ENCODE assay signal across 20 cellular contexts in genomic region chr5:150765019-150765788, GRCh38. TPM values are rescaled to one million over a fixed set of nuclear protein-coding genes. Genes with fewer than 3 reads are reported as not detected.
A peak's percentile ranks its signal among the peaks of the same experiment; 100 is the strongest.
DNase-seq lines count a peak whose midpoint lies in the region; ATAC-seq and TF ChIP-seq lines count a peak whose summit lies in the region.
"Had no signal": no experiment of that assay in that cellular context is flagged by ENCODE, and none has a peak within 500 bp of the region (broad histone marks: within the 10 kb centered on the region; RNA-seq: fewer than 3 reads in every experiment).

No MANE protein-coding gene starts in this region.

- H3K9me3 Mint-ChIP-seq in activated naive CD8-positive, alpha-beta T cell treated with anti-CD3 and anti-CD28 coated beads, Interleukin-2, amount 10 ng/mL, durations not matched to agents 7 days and 5 days: peaks cover 6% of the 10 kb centered on the region
- H3K9me3 Mint-ChIP-seq in activated naive CD8-positive, alpha-beta T cell treated with anti-CD3 and anti-CD28 coated beads for 36 hours: no peaks in the 10 kb centered on the region
- no peaks in the 10 kb centered on the region for H3K9me3 Mint-ChIP-seq in type B pancreatic cell
- H3K9me3 Mint-ChIP-seq: activated naive CD8-positive, alpha-beta T cell treated with anti-CD3 and anti-CD28 coated beads, Interleukin-2, amount 50 U/mL, for 24 hours; activated T-cell treated with anti-CD3 and anti-CD28 coated beads, Interleukin-2, amount 50 U/mL, for 4 hours; CD4-positive, alpha-beta T cell; stimulated activated effector memory CD8-positive, alpha-beta T cell treated with anti-CD3 and anti-CD28 coated beads, Interleukin-12 subunit alpha, Interleukin-12 subunit beta, amount 100 ng/mL, for 72 hours had no signal

- H3K4me1 Mint-ChIP-seq in activated naive CD8-positive, alpha-beta T cell treated with anti-CD3 and anti-CD28 coated beads, Interleukin-2, amount 10 ng/mL, durations not matched to agents 7 days and 5 days: peaks cover 18% of the 10 kb centered on the region
- no peaks in the 10 kb centered on the region for H3K4me1 Mint-ChIP-seq in activated naive CD8-positive, alpha-beta T cell treated with anti-CD3 and anti-CD28 coated beads for 36 hours
- H3K4me1 Mint-ChIP-seq in type B pancreatic cell (ENCODE audit: unreplicated experiment): peaks cover 5% of the 10 kb centered on the region
- H3K4me1 Mint-ChIP-seq: stimulated activated effector memory CD8-positive, alpha-beta T cell treated with anti-CD3 and anti-CD28 coated beads, Interleukin-12 subunit alpha, Interleukin-12 subunit beta, amount 100 ng/mL, for 72 hours had no signal

- H3K4me1 ChIP-seq in esophagus muscularis mucosa: peaks cover 0 to 11% (median 6%) of the 10 kb centered on the region in 4 donors
- H3K4me1 ChIP-seq: breast epithelium, prostate gland had no signal

- peaks cover 9% of the 10 kb centered on the region for H3K36me3 Mint-ChIP-seq in activated naive CD8-positive, alpha-beta T cell treated with anti-CD3 and anti-CD28 coated beads, Interleukin-2, amount 10 ng/mL, durations not matched to agents 7 days and 5 days
- H3K36me3 Mint-ChIP-seq in activated naive CD8-positive, alpha-beta T cell treated with anti-CD3 and anti-CD28 coated beads for 36 hours: no peaks in the 10 kb centered on the region
- no peaks in the 10 kb centered on the region for H3K36me3 Mint-ChIP-seq in type B pancreatic cell
- H3K36me3 Mint-ChIP-seq: stimulated activated effector memory CD8-positive, alpha-beta T cell treated with anti-CD3 and anti-CD28 coated beads, Interleukin-12 subunit alpha, Interleukin-12 subunit beta, amount 100 ng/mL, for 72 hours had no signal

- intact Hi-C loops in esophagus muscularis mucosa (cut with DNase I): no loop called here

- H3K36me3 ChIP-seq in esophagus muscularis mucosa: no peaks in the 10 kb centered on the region
- H3K36me3 ChIP-seq: breast epithelium, prostate gland, tibial nerve had no signal

- TF ChIP-seq CTCF in esophagus muscularis mucosa (IDR thresholded peaks at IDR 0.05) (no peak), type B pancreatic cell (conservative IDR thresholded peaks at IDR 0.05) (no peak)

- H3K4me3 ChIP-seq in esophagus muscularis mucosa: no peak overlapping the region
- H3K4me3 ChIP-seq: breast epithelium, prostate gland, tibial nerve had no signal

- no peak for ATAC-seq in activated naive CD8-positive, alpha-beta T cell treated with anti-CD3 and anti-CD28 coated beads, Interleukin-2, amount 10 ng/mL, durations not matched to agents 7 days and 5 days (ENCODE audit: low read depth)
- ATAC-seq: activated T-cell treated with anti-CD3 and anti-CD28 coated beads, Interleukin-2, amount 50 U/mL, for 4 hours; stimulated activated effector memory CD8-positive, alpha-beta T cell treated with anti-CD3 and anti-CD28 coated beads, Interleukin-12 subunit alpha, Interleukin-12 subunit beta, amount 100 ng/mL, for 72 hours had no signal

- TF ChIP-seq EP300 in esophagus muscularis mucosa (IDR thresholded peaks at IDR 0.05): no peak

- H3K27me3 ChIP-seq in esophagus muscularis mucosa: no peaks in the 10 kb centered on the region
- H3K27me3 ChIP-seq: breast epithelium, tibial nerve had no signal

- no peak for DNase-seq in activated naive CD8-positive, alpha-beta T cell treated with anti-CD3 and anti-CD28 coated beads, Interleukin-2, amount 10 ng/mL, durations not matched to agents 7 days and 5 days
- DNase-seq in activated naive CD8-positive, alpha-beta T cell treated with anti-CD3 and anti-CD28 coated beads for 36 hours: no peak
- peak; percentile 87 for DNase-seq in NOMO-1 treated with DMSO at 0.1 percent for 48 hours (lab: John Stamatoyannopoulos, UW; ENCODE audit: unreplicated experiment)
- DNase-seq in esophagus muscularis mucosa (ENCODE audit: extremely low spot score): no peak
- DNase-seq in type B pancreatic cell (ENCODE audit: extremely low spot score, unreplicated experiment): no peak
- DNase-seq in NCI-H2081 treated with DMSO at 0.1 percent for 48 hours (lab: John Stamatoyannopoulos, UW): no peak
- no peak for DNase-seq in stimulated activated CD4-positive, alpha-beta T cell treated with anti-CD3 and anti-CD28 coated beads, Interleukin-15, amount 100 ng/mL, for 24 hours
- no peak for DNase-seq in RPMI8226
- DNase-seq: activated CD4-positive, alpha-beta T cell treated with anti-CD3 and anti-CD28 coated beads, Interleukin-2, amount 50 U/mL, for 48 hours; activated naive CD8-positive, alpha-beta T cell treated with anti-CD3 and anti-CD28 coated beads, Interleukin-2, amount 50 U/mL, for 24 hours; activated T-cell treated with anti-CD3 and anti-CD28 coated beads, Interleukin-2, amount 50 U/mL, for 4 hours; CD4-positive, alpha-beta T cell; NCI-H1105; NCI-H526 treated with DMSO at 0.1 percent for 48 hours; nephron progenitor cell; SW 1271 had no signal

- no peak for TF ChIP-seq POLR2A in esophagus muscularis mucosa (IDR thresholded peaks at IDR 0.05; ENCODE audit: low read depth)

- H3K9me3 ChIP-seq in esophagus muscularis mucosa: no peaks in the 10 kb centered on the region
- H3K9me3 ChIP-seq: breast epithelium, prostate gland, tibial nerve had no signal

- 83% methylated on average over 2 of the region's 2 CpGs for WGBS in esophagus muscularis mucosa

- H3K27ac Mint-ChIP-seq in activated naive CD8-positive, alpha-beta T cell treated with anti-CD3 and anti-CD28 coated beads, Interleukin-2, amount 10 ng/mL, durations not matched to agents 7 days and 5 days: peak overlapping the region; percentile 61
- no peak overlapping the region for H3K27ac Mint-ChIP-seq in activated naive CD8-positive, alpha-beta T cell treated with anti-CD3 and anti-CD28 coated beads for 36 hours
- H3K27ac Mint-ChIP-seq in type B pancreatic cell: peak overlapping the region; percentile 31
- H3K27ac Mint-ChIP-seq: activated naive CD8-positive, alpha-beta T cell treated with anti-CD3 and anti-CD28 coated beads, Interleukin-2, amount 50 U/mL, for 24 hours; CD4-positive, alpha-beta T cell; nephron progenitor cell; stimulated activated effector memory CD8-positive, alpha-beta T cell treated with anti-CD3 and anti-CD28 coated beads, Interleukin-12 subunit alpha, Interleukin-12 subunit beta, amount 100 ng/mL, for 72 hours had no signal

- POLR2A ChIA-PET in activated naive CD8-positive, alpha-beta T cell treated with anti-CD3 and anti-CD28 coated beads, Interleukin-2, amount 10 ng/mL, durations not matched to agents 7 days and 5 days (lab: Charles Lee): interaction anchor here (1.1 to 1.6 kb wide), 2 partner anchors 18 to 26 kb away, joined by 3 to 11 read pairs; no protein-coding TSS in a partner anchor

- H3K4me3 Mint-ChIP-seq in activated naive CD8-positive, alpha-beta T cell treated with anti-CD3 and anti-CD28 coated beads, Interleukin-2, amount 10 ng/mL, durations not matched to agents 7 days and 5 days: no peak overlapping the region
- H3K4me3 Mint-ChIP-seq in activated naive CD8-positive, alpha-beta T cell treated with anti-CD3 and anti-CD28 coated beads for 36 hours: no peak overlapping the region
- no peak overlapping the region for H3K4me3 Mint-ChIP-seq in type B pancreatic cell
- H3K4me3 Mint-ChIP-seq: activated naive CD8-positive, alpha-beta T cell treated with anti-CD3 and anti-CD28 coated beads, Interleukin-2, amount 50 U/mL, for 24 hours; activated T-cell treated with anti-CD3 and anti-CD28 coated beads, Interleukin-2, amount 50 U/mL, for 4 hours; CD4-positive, alpha-beta T cell; nephron progenitor cell; stimulated activated effector memory CD8-positive, alpha-beta T cell treated with anti-CD3 and anti-CD28 coated beads, Interleukin-12 subunit alpha, Interleukin-12 subunit beta, amount 100 ng/mL, for 72 hours had no signal

- peaks cover 2% of the 10 kb centered on the region for H3K27me3 Mint-ChIP-seq in activated naive CD8-positive, alpha-beta T cell treated with anti-CD3 and anti-CD28 coated beads, Interleukin-2, amount 10 ng/mL, durations not matched to agents 7 days and 5 days
- no peaks in the 10 kb centered on the region for H3K27me3 Mint-ChIP-seq in activated naive CD8-positive, alpha-beta T cell treated with anti-CD3 and anti-CD28 coated beads for 36 hours
- H3K27me3 Mint-ChIP-seq in type B pancreatic cell: peaks cover 24% of the 10 kb centered on the region
- H3K27me3 Mint-ChIP-seq: activated naive CD8-positive, alpha-beta T cell treated with anti-CD3 and anti-CD28 coated beads, Interleukin-2, amount 50 U/mL, for 24 hours; CD4-positive, alpha-beta T cell had no signal

- peak overlapping the region in 3 of 4 donors; percentile 29 to 40 (median 33) for H3K27ac ChIP-seq in esophagus muscularis mucosa (replicated peaks in 1 of 4)
- H3K27ac ChIP-seq: prostate gland had no signal

RNA-seq across cellular contexts. Expression of gene DCTN4, which starts 6.4 kb away (rescaled TPM):
- 10 to 100 TPM; 43.2 to 43.3 TPM for total RNA-seq in activated naive CD8-positive, alpha-beta T cell treated with anti-CD3 and anti-CD28 coated beads, Interleukin-2, amount 10 ng/mL, durations not matched to agents 7 days and 5 days
- total RNA-seq in activated naive CD8-positive, alpha-beta T cell treated with anti-CD3 and anti-CD28 coated beads for 36 hours: 10 to 100 TPM; 33.7 to 37.4 TPM
- 10 to 100 TPM; 48.5 to 59.7 (median 49.3) TPM for total RNA-seq in esophagus muscularis mucosa
- total RNA-seq in type B pancreatic cell (ENCODE audit: low replicate concordance): 41.8 and 63.9 TPM in 2 replicates

RNA-seq across cellular contexts. Expression of gene SMIM3, which starts 13.4 kb away (rescaled TPM):
- total RNA-seq in activated naive CD8-positive, alpha-beta T cell treated with anti-CD3 and anti-CD28 coated beads, Interleukin-2, amount 10 ng/mL, durations not matched to agents 7 days and 5 days: 10 to 100 TPM; 15.7 to 16.8 TPM
- 10 to 100 TPM; 10.4 to 10.6 TPM for total RNA-seq in activated naive CD8-positive, alpha-beta T cell treated with anti-CD3 and anti-CD28 coated beads for 36 hours
- 10 to 100 TPM; 39.9 to 48.4 (median 44.4) TPM for total RNA-seq in esophagus muscularis mucosa
- total RNA-seq in type B pancreatic cell (ENCODE audit: low replicate concordance): 8.2 and 11.0 TPM in 2 replicates
